Comparison of ENCODE assay signal across 31 cellular contexts in the genomic region with DNA sequence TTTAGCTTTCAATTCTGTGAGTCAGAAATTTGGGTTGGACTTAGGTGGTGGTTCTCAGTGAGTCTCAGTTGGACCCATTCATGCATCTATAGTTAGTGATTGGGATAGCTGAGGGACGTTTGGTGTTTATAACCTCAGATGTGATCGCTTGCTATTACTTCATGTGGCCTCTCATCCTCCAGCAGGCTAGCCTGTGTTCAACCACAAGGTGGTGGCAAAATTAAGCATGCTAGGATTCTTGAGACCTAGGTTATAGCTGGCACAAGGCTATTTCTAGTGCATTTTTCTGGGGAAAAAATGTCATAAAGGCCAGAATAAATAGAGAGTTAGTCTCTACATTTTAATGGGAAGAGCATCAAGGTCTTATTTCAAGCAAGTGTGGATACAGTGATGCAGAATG. TPM values are rescaled to one million over a fixed set of nuclear protein-coding genes. Genes with fewer than 3 reads are reported as not detected.
DNase-seq lines count a peak whose midpoint lies in the region; ATAC-seq and TF ChIP-seq lines count a peak whose summit lies in the region.
"Had no signal": no experiment of that assay in that cellular context is flagged by ENCODE, and none has a peak within 500 bp of the region (broad histone marks: within the 10 kb centered on the region; RNA-seq: fewer than 3 reads in every experiment).

No MANE protein-coding gene starts in this region.

- H3K36me3 ChIP-seq in mammary epithelial cell (ENCODE audit: insufficient read depth, low read length) (no peaks in the 10 kb centered on the region), breast epithelium (no peaks in the 10 kb centered on the region), PC-3 (ENCODE audit: low read depth, low read length) (no peaks in the 10 kb centered on the region), Karpas-422 (ENCODE audit: insufficient read depth, low read length) (no peaks in the 10 kb centered on the region)
- H3K36me3 ChIP-seq: SJSA1, tibial artery had no signal

- H3K27ac ChIP-seq in mammary epithelial cell (ENCODE audit: insufficient read depth, low read depth, low read length) (no peak overlapping the region), breast epithelium (no peak overlapping the region), PC-3 (ENCODE audit: low read length) (no peak overlapping the region), foreskin keratinocyte (no peak overlapping the region), Karpas-422 (ENCODE audit: low read length) (no peak overlapping the region)
- H3K27ac ChIP-seq: A549, SJSA1, tibial artery had no signal

- H2AFZ ChIP-seq in mammary epithelial cell (ENCODE audit: low read depth, low read length) (no peak overlapping the region), PC-3 (ENCODE audit: low read length) (no peak overlapping the region), Karpas-422 (ENCODE audit: low read length) (no peak overlapping the region)

- TF ChIP-seq POLR2A in breast epithelium (IDR thresholded peaks at IDR 0.05) = no peak

- BruUV-seq in mammary epithelial cell (replicated peaks; lab: Mats Ljungman, UMichigan) (no TSS peak), PC-3 (replicated peaks; lab: Mats Ljungman, UMichigan) (no TSS peak)

- no peak overlapping the region for H3K9ac ChIP-seq in mammary epithelial cell (ENCODE audit: insufficient read depth, low read length)
- H3K9ac ChIP-seq in PC-3 (ENCODE audit: low read length) = no peak overlapping the region
- no peak overlapping the region for H3K9ac ChIP-seq in Karpas-422 (ENCODE audit: low read length)

- H3K79me2 ChIP-seq in mammary epithelial cell (ENCODE audit: insufficient read depth, low read length) (no peaks in the 10 kb centered on the region), PC-3 (ENCODE audit: low read length) (no peaks in the 10 kb centered on the region), Karpas-422 (ENCODE audit: low read length) (no peaks in the 10 kb centered on the region)

- H3K9me2 ChIP-seq in PC-3 (replicated peaks; ENCODE audit: low read length) = no peaks in the 10 kb centered on the region
- H3K9me2 ChIP-seq in Karpas-422 (replicated peaks; ENCODE audit: insufficient read depth, low read length) = no peaks in the 10 kb centered on the region; the same call in 1 of the 2 replicates

- peak; percentile 55; the same call in 1 of the 2 replicates for ATAC-seq in PC-3
- no peak for ATAC-seq in foreskin keratinocyte
- ATAC-seq in HG03521 (IDR thresholded peaks at IDR 0.05; ENCODE audit: unreplicated experiment) = no peak
- ATAC-seq: A549; effector memory CD8-positive, alpha-beta T cell; stimulated activated naive CD8-positive, alpha-beta T cell treated with anti-CD3 and anti-CD28 coated beads, Interleukin-15, amount 100 ng/mL, for 72 hours; WTC11 had no signal

- in situ Hi-C loops in mammary epithelial cell (cut with MboI; ENCODE audit: low sequenced_read_pairs in 2 of 2) = loop anchor here in 1 of 2 donors (25.0 kb wide), 1 partner anchor 550 kb away; a partner anchor contains a TSS

- H3K9me3 ChIP-seq in mammary epithelial cell (replicated peaks; ENCODE audit: insufficient read depth, low read length) (no peaks in the 10 kb centered on the region), breast epithelium (no peaks in the 10 kb centered on the region), PC-3 (ENCODE audit: low read length) (no peaks in the 10 kb centered on the region), Karpas-422 (ENCODE audit: low read length) (no peaks in the 10 kb centered on the region)
- H3K9me3 ChIP-seq: A549, SJSA1 had no signal

- H3K27me3 ChIP-seq in mammary epithelial cell (ENCODE audit: insufficient read depth, low read length) = peaks cover 4% of the 10 kb centered on the region
- peaks cover 0 to 34% of the 10 kb centered on the region in 2 donors for H3K27me3 ChIP-seq in breast epithelium
- no peaks in the 10 kb centered on the region for H3K27me3 ChIP-seq in PC-3 (ENCODE audit: low read length)
- H3K27me3 ChIP-seq in foreskin keratinocyte = no peaks in the 10 kb centered on the region
- 0 out of 2 replicates have a peak, but pooled peaks cover 3% of the 10 kb centered on the region for H3K27me3 ChIP-seq in Karpas-422 (ENCODE audit: low read length)
- H3K27me3 ChIP-seq: SJSA1, tibial artery had no signal

- H3K4me2 ChIP-seq in mammary epithelial cell (ENCODE audit: insufficient read depth, low read depth, low read length) (no peak overlapping the region), PC-3 (ENCODE audit: low read length) (no peak overlapping the region), Karpas-422 (ENCODE audit: low read depth, low read length, poor library complexity, severe bottlenecking) (no peak overlapping the region)
- H3K4me2 ChIP-seq: A549 had no signal

- dilution Hi-C loops in mammary epithelial cell (cut with HindIII; ENCODE audit: low sequenced_read_pairs) = no loop called here

- CTCF ChIA-PET in mammary epithelial cell (lab: Charles Lee; ENCODE audit: low non-redundant PET) (interaction anchor here (0.6 to 1.2 kb wide), 2 partner anchors 182 to 272 kb away, joined by 3 to 4 read pairs; no protein-coding TSS in a partner anchor), PC-3 (lab: Charles Lee) (no interaction called here)

- TF ChIP-seq CTCF in mammary epithelial cell (conservative IDR thresholded peaks at IDR 0.05 in 1 of 2, IDR thresholded peaks at IDR 0.05 in 1 of 2; ENCODE audit: extremely low read depth in 1 of 2, insufficient read depth in 1 of 2, low read depth in 1 of 2, low read length in 2 of 2) (peak; percentile 21 to 25), breast epithelium (IDR thresholded peaks at IDR 0.05) (no peak), PC-3 (conservative IDR thresholded peaks at IDR 0.05; ENCODE audit: low read depth, low read length) (peak; percentile 38), foreskin keratinocyte (conservative IDR thresholded peaks at IDR 0.05) (peak; percentile 6)

- H4K20me1 ChIP-seq in mammary epithelial cell (ENCODE audit: insufficient read depth, low read length) (no peaks in the 10 kb centered on the region), PC-3 (ENCODE audit: low read length) (no peaks in the 10 kb centered on the region), Karpas-422 (ENCODE audit: insufficient read depth, low read depth, low read length) (no peaks in the 10 kb centered on the region)

- intact Hi-C loops in mammary epithelial cell (cut with micrococcal nuclease) = loop anchor here (10.0 kb wide), 1 partner anchor 688 kb away; no protein-coding TSS in a partner anchor
- intact Hi-C loops in breast epithelium (cut with DNase I; ENCODE audit: low total_unique reads) = no loop called here
- intact Hi-C loops in PC-3 (cut with micrococcal nuclease) = no loop called here

- 44% methylated on average over 2 of the region's 2 CpGs for WGBS in mammary epithelial cell (ENCODE audit: low coverage, missing lambda C conversion rate)

- POLR2A ChIA-PET in PC-3 (lab: Charles Lee; ENCODE audit: unreplicated experiment) = no interaction called here

- no peaks in the 10 kb centered on the region for H3F3A ChIP-seq in PC-3 (ENCODE audit: low read length, unreplicated experiment)

- H3K4me1 ChIP-seq in mammary epithelial cell (ENCODE audit: insufficient read depth, low read length) (no peaks in the 10 kb centered on the region), breast epithelium (no peaks in the 10 kb centered on the region), PC-3 (ENCODE audit: insufficient read depth, low read length) (no peaks in the 10 kb centered on the region), foreskin keratinocyte (no peaks in the 10 kb centered on the region), Karpas-422 (ENCODE audit: low read length) (peaks cover 40% of the 10 kb centered on the region)
- H3K4me1 ChIP-seq: A549, tibial artery had no signal

- DNase-seq in mammary epithelial cell = no peak
- DNase-seq in breast epithelium (ENCODE audit: low spot score in 2 of 2) = no peak
- peak; percentile 21 for DNase-seq in PC-3
- DNase-seq in foreskin keratinocyte = no peak
- no peak for DNase-seq in islet precursor cell
- DNase-seq in activated naive CD4-positive, alpha-beta T cell treated with anti-CD3 and anti-CD28 coated beads, Interleukin-2, amount 50 U/mL, for 16 hours = no peak
- DNase-seq in Karpas-422 = no peak
- DNase-seq: activated CD4-positive, alpha-beta T cell treated with anti-CD3 and anti-CD28 coated beads, Interleukin-2, amount 50 U/mL, for 4 hours; activated CD8-positive, alpha-beta memory T cell treated with anti-CD3 and anti-CD28 coated beads, Interleukin-2, amount 50 U/mL, for 48 hours; activated naive CD8-positive, alpha-beta T cell treated with anti-CD3 and anti-CD28 coated beads, Interleukin-2, amount 10 ng/mL, durations not matched to agents 7 days and 5 days; C1 segment of cervical spinal cord; effector memory CD8-positive, alpha-beta T cell; HCEC 1CT; KG1; kidney glomerular epithelial cell; NCI-H1105 treated with DMSO at 0.1 percent for 48 hours; NCI-H2081; NCI-H345; nucleus accumbens; retina; stimulated activated naive CD8-positive, alpha-beta T cell treated with anti-CD3 and anti-CD28 coated beads, Interleukin-15, amount 100 ng/mL, for 72 hours; T-helper 2 cell; tibial artery had no signal

- H3K4me3 ChIP-seq in mammary epithelial cell (replicated peaks in 1 of 3; ENCODE audit: insufficient read depth in 1 of 3, low read depth in 2 of 3, low read length in 3 of 3) (no peak overlapping the region), breast epithelium (no peak overlapping the region), PC-3 (ENCODE audit: low read length) (no peak overlapping the region), Karpas-422 (ENCODE audit: low read length) (no peak overlapping the region)
- H3K4me3 ChIP-seq: A549, lung, SJSA1, tibial artery had no signal

RNA-seq across cellular contexts. Expression of a gene that starts 10.9 kb away (rescaled TPM):
- total RNA-seq in mammary epithelial cell (under 1 TPM; 0.14 to 0.17 TPM), breast epithelium (1 to 10 TPM in 2 of 3 donors, not detected in 1; 5.3 to 6.2 TPM), PC-3 (2014; rRNA removed) (22.5 and 26.5 TPM in 2 replicates), foreskin keratinocyte (0.11 TPM in 1 of 2 replicates, not detected in the other)
- polyA plus RNA-seq in mammary epithelial cell (0.15 TPM), foreskin keratinocyte (not detected in 2 replicates)
- not detected for polyA minus RNA-seq in mammary epithelial cell
- total RNA-seq in Karpas-422 (2014; rRNA removed; shearing (Covaris generic); ENCODE audit: low replicate concordance) = 0.45 TPM in 1 of 2 replicates, not detected in the other
- total RNA-seq: activated naive CD8-positive, alpha-beta T cell treated with anti-CD3 and anti-CD28 coated beads, Interleukin-2, amount 10 ng/mL, durations not matched to agents 7 days and 5 days; activated T-helper 2 cell treated with anti-CD3 and anti-CD28 coated beads, Interferon-gamma antibody, Interleukin-2, Interleukin-4, amounts not matched to agents 10 μg/mL and 5 μg/mL and 100 μg/mL, durations not matched to agents 14 hours and 24 hours and 36 hours; HT-29 had no signal

RNA-seq across cellular contexts. Expression of a gene that starts 54.9 kb away (rescaled TPM):
- total RNA-seq in mammary epithelial cell (not detected), breast epithelium (under 1 TPM in 2 of 3 donors, not detected in 1; 0.33 to 0.44 TPM), PC-3 (2014; rRNA removed) (0.58 and 0.87 TPM in 2 replicates), foreskin keratinocyte (not detected in 2 replicates)
- polyA plus RNA-seq in mammary epithelial cell (not detected), foreskin keratinocyte (not detected in 2 replicates)
- polyA minus RNA-seq in mammary epithelial cell = not detected
- not detected in 2 replicates for total RNA-seq in Karpas-422 (2014; rRNA removed; shearing (Covaris generic); ENCODE audit: low replicate concordance)
- total RNA-seq: activated naive CD8-positive, alpha-beta T cell treated with anti-CD3 and anti-CD28 coated beads, Interleukin-2, amount 10 ng/mL, durations not matched to agents 7 days and 5 days; activated T-helper 2 cell treated with anti-CD3 and anti-CD28 coated beads, Interferon-gamma antibody, Interleukin-2, Interleukin-4, amounts not matched to agents 10 μg/mL and 5 μg/mL and 100 μg/mL, durations not matched to agents 14 hours and 24 hours and 36 hours; HT-29; lung; myocyte had no signal
- polyA plus RNA-seq: A549 had no signal

Comparison
In these comparisons a context has a peak if more than half of its experiments do, and no peak if none do; other contexts are left out.
1. CTCF ChIP-seq: peak in mammary epithelial cell (2 of 2), PC-3 (single experiment) and foreskin keratinocyte (single experiment); none in breast epithelium (0 of 3).